In genomic region chr2:63984606-63985359, GRCh38 we compare ENCODE assay signal across 1 cellular context.
TF ChIP-seq lines count a peak whose summit lies in the region.

No MANE protein-coding gene starts in this region.

TF ChIP-seq in HepG2, 621 proteins besides CTCF, POLR2A, EP300 and RAD21 (continues in another document):
- TF ChIP-seq CHD4 (IDR thresholded peaks at IDR 0.05; ENCODE audit: borderline replicate concordance, low read length), result peak; percentile 98
- TF ChIP-seq HOXD1 (CRISPR knock-in tag; IDR thresholded peaks at IDR 0.05), result peak; percentile 43; the same call in 1 of the 2 replicates
- TF ChIP-seq ZNF629 (CRISPR knock-in tag; conservative IDR thresholded peaks at IDR 0.05), result peak; percentile 53
- peak in 1 of 2 experiments; percentile 44; a peak in 1 of 4 replicates for TF ChIP-seq KLF16 (CRISPR knock-in tag; IDR thresholded peaks at IDR 0.05)
- peak; percentile 78 for TF ChIP-seq FOSL2 (CRISPR knock-in tag; IDR thresholded peaks at IDR 0.05)
- TF ChIP-seq CREM (IDR thresholded peaks at IDR 0.05), result peak; percentile 79
- TF ChIP-seq CREM (CRISPR knock-in tag; IDR thresholded peaks at IDR 0.05), result no peak
- TF ChIP-seq ZNF138 (CRISPR knock-in tag; IDR thresholded peaks at IDR 0.05; ENCODE audit: low read depth), result no peak
- peak; percentile 92 for TF ChIP-seq RARA (CRISPR knock-in tag; IDR thresholded peaks at IDR 0.05)
- TF ChIP-seq SAP130 (CRISPR knock-in tag; IDR thresholded peaks at IDR 0.05; ENCODE audit: low read depth), result peak; percentile 66
- peak; percentile 52; the same call in 1 of the 2 replicates for TF ChIP-seq ZSCAN5A (CRISPR knock-in tag; IDR thresholded peaks at IDR 0.05; ENCODE audit: borderline replicate concordance)
- TF ChIP-seq ZBTB8A (CRISPR knock-in tag; IDR thresholded peaks at IDR 0.05; ENCODE audit: borderline replicate concordance, low read depth), result no peak
- TF ChIP-seq KDM2A (CRISPR knock-in tag; IDR thresholded peaks at IDR 0.05; ENCODE audit: borderline replicate concordance, low read depth), result peak; percentile 55; the same call in 1 of the 2 replicates
- TF ChIP-seq SOX6 (IDR thresholded peaks at IDR 0.05), result no peak
- peak; percentile 86 for TF ChIP-seq SOX6 (CRISPR knock-in tag; IDR thresholded peaks at IDR 0.05)
- no peak for TF ChIP-seq TRIM24 (CRISPR knock-in tag; IDR thresholded peaks at IDR 0.05)
- TF ChIP-seq TCF7 (IDR thresholded peaks at IDR 0.05; ENCODE audit: low read depth), result peak; percentile 63; the same call in 1 of the 2 replicates
- no peak for TF ChIP-seq ZNF570 (CRISPR knock-in tag; IDR thresholded peaks at IDR 0.05; ENCODE audit: borderline replicate concordance)
- no peak for TF ChIP-seq LBX2 (CRISPR knock-in tag; IDR thresholded peaks at IDR 0.05; ENCODE audit: borderline replicate concordance)
- no peak for TF ChIP-seq NR0B2 (CRISPR knock-in tag; IDR thresholded peaks at IDR 0.05)
- no peak for TF ChIP-seq EED (CRISPR knock-in tag; IDR thresholded peaks at IDR 0.05)
- TF ChIP-seq RORA (CRISPR knock-in tag; IDR thresholded peaks at IDR 0.05), result 0 out of 2 replicates have a peak, but pooled peaks have one; percentile 86
- TF ChIP-seq ZFX (CRISPR knock-in tag; IDR thresholded peaks at IDR 0.05; ENCODE audit: low read depth), result peak; percentile 29; the same call in 1 of the 2 replicates
- no peak for TF ChIP-seq DZIP1 (CRISPR knock-in tag; IDR thresholded peaks at IDR 0.05)
- TF ChIP-seq HNRNPH1 (optimal IDR thresholded peaks at IDR 0.05; ENCODE audit: low read depth, low read length), result no peak
- peak; percentile 52; the same call in 1 of the 2 replicates for TF ChIP-seq ZNF124 (CRISPR knock-in tag; IDR thresholded peaks at IDR 0.05)
- no peak for TF ChIP-seq DNMT1 (CRISPR knock-in tag; IDR thresholded peaks at IDR 0.05)
- peak; percentile 68; the same call in 1 of the 2 replicates for TF ChIP-seq SOX13 (IDR thresholded peaks at IDR 0.05)
- peak in 1 of 2 experiments; percentile 78; a peak in 2 of 4 replicates for TF ChIP-seq SOX13 (CRISPR knock-in tag; conservative IDR thresholded peaks at IDR 0.05 in 1 of 2, IDR thresholded peaks at IDR 0.05 in 1 of 2)
- peak; percentile 71; the same call in 1 of the 2 replicates for TF ChIP-seq ZSCAN9 (CRISPR knock-in tag; IDR thresholded peaks at IDR 0.05; ENCODE audit: borderline replicate concordance)
- peak; percentile 30; the same call in 1 of the 2 replicates for TF ChIP-seq ZNF205 (CRISPR knock-in tag; IDR thresholded peaks at IDR 0.05)
- peak; percentile 75 for TF ChIP-seq IRF2 (CRISPR knock-in tag; IDR thresholded peaks at IDR 0.05)
- no peak for TF ChIP-seq ZIK1 (CRISPR knock-in tag; IDR thresholded peaks at IDR 0.05; ENCODE audit: borderline replicate concordance, low read depth)
- peak; percentile 87 for TF ChIP-seq NFIC (IDR thresholded peaks at IDR 0.05; ENCODE audit: low read length)
- TF ChIP-seq FOXP1 (IDR thresholded peaks at IDR 0.05), result no peak
- TF ChIP-seq FOXP1 (CRISPR knock-in tag; IDR thresholded peaks at IDR 0.05), result peak; percentile 10; the same call in 1 of the 2 replicates
- no peak for TF ChIP-seq ZFP41 (CRISPR knock-in tag; IDR thresholded peaks at IDR 0.05; ENCODE audit: borderline replicate concordance)
- TF ChIP-seq GABPB1 (CRISPR knock-in tag; IDR thresholded peaks at IDR 0.05), result peak; percentile 45; the same call in 1 of the 2 replicates
- TF ChIP-seq ZNF460 (CRISPR knock-in tag; IDR thresholded peaks at IDR 0.05; ENCODE audit: borderline replicate concordance), result no peak
- TF ChIP-seq CREB1 (IDR thresholded peaks at IDR 0.05), result no peak
- peak; percentile 44 for TF ChIP-seq CREB1 (CRISPR knock-in tag; IDR thresholded peaks at IDR 0.05)
- peak; percentile 65; the same call in 1 of the 2 replicates for TF ChIP-seq HNF1A (IDR thresholded peaks at IDR 0.05; ENCODE audit: low read depth)
- TF ChIP-seq HNF1A (CRISPR knock-in tag; IDR thresholded peaks at IDR 0.05; ENCODE audit: borderline replicate concordance), result peak; percentile 53; the same call in 1 of the 2 replicates
- peak; percentile 97 for TF ChIP-seq ZNF121 (CRISPR knock-in tag; IDR thresholded peaks at IDR 0.05)
- peak; percentile 45; the same call in 1 of the 2 replicates for TF ChIP-seq THRA (CRISPR knock-in tag; IDR thresholded peaks at IDR 0.05; ENCODE audit: borderline replicate concordance)
- TF ChIP-seq ZNF761 (CRISPR knock-in tag; conservative IDR thresholded peaks at IDR 0.05), result no peak
- peak; percentile 29; the same call in 1 of the 2 replicates for TF ChIP-seq DRAP1 (CRISPR knock-in tag; IDR thresholded peaks at IDR 0.05)
- TF ChIP-seq HMG20A (CRISPR knock-in tag; IDR thresholded peaks at IDR 0.05; ENCODE audit: borderline replicate concordance), result peak; percentile 65; the same call in 1 of the 2 replicates
- TF ChIP-seq MEIS1 (CRISPR knock-in tag; IDR thresholded peaks at IDR 0.05; ENCODE audit: borderline replicate concordance), result no peak
- no peak for TF ChIP-seq ELF1 (CRISPR knock-in tag; IDR thresholded peaks at IDR 0.05)
- no peak for TF ChIP-seq ZBED4 (CRISPR knock-in tag; IDR thresholded peaks at IDR 0.05; ENCODE audit: borderline replicate concordance)
- no peak for TF ChIP-seq XBP1 (CRISPR knock-in tag; IDR thresholded peaks at IDR 0.05)
- no peak; a peak in 1 of 4 replicates for TF ChIP-seq HMGXB4 (CRISPR knock-in tag; IDR thresholded peaks at IDR 0.05; ENCODE audit: borderline replicate concordance in 1 of 2, low read depth in 1 of 2)
